In genomic region chr15:55224892-55225291, GRCh38 we compare ENCODE assay signal across 14 cellular contexts. TPM values are rescaled to one million over a fixed set of nuclear protein-coding genes. Genes with fewer than 3 reads are reported as not detected.
DNase-seq lines count a peak whose midpoint lies in the region; ATAC-seq, FAIRE-seq and TF ChIP-seq lines count a peak whose summit lies in the region.
"Had no signal": no experiment of that assay in that cellular context is flagged by ENCODE, and none has a peak within 500 bp of the region (broad histone marks: within the 10 kb centered on the region; RNA-seq: fewer than 3 reads in every experiment).

No MANE protein-coding gene starts in this region.

- H3K27me3 ChIP-seq in CD4-positive, alpha-beta T cell (ENCODE audit: control insufficient read depth, insufficient read depth, low read length) = no peaks in the 10 kb centered on the region

- POLR2A ChIA-PET in CD4-positive, alpha-beta T cell (lab: Charles Lee) = no interaction called here

- no peak overlapping the region for H3K27ac ChIP-seq in CD4-positive, alpha-beta T cell (ENCODE audit: low read depth, low read length)
- H3K27ac ChIP-seq: KMS-11 had no signal

- H3K4me1 Mint-ChIP-seq in CD4-positive, alpha-beta T cell (ENCODE audit: low read depth) = peaks cover 54% of the 10 kb centered on the region

- no peak for FAIRE-seq in RCC 7860 (lab: Jason Lieb, UNC)
- FAIRE-seq: astrocyte had no signal

- peak overlapping the region; percentile 1 for H3K27ac Mint-ChIP-seq in CD4-positive, alpha-beta T cell

- H3K4me3 Mint-ChIP-seq in CD4-positive, alpha-beta T cell = no peak overlapping the region

- no peaks in the 10 kb centered on the region for H3K9me3 Mint-ChIP-seq in CD4-positive, alpha-beta T cell

- H3K36me3 Mint-ChIP-seq in CD4-positive, alpha-beta T cell (ENCODE audit: low read depth) = peaks cover 18% of the 10 kb centered on the region

- no peaks in the 10 kb centered on the region for H3K27me3 Mint-ChIP-seq in CD4-positive, alpha-beta T cell

- no peaks in the 10 kb centered on the region for H3K9me3 ChIP-seq in CD4-positive, alpha-beta T cell (ENCODE audit: control insufficient read depth, low read length)

- intact Hi-C loops in CD4-positive, alpha-beta T cell (cut with DNase I, micrococcal nuclease) = no loop called here

- DNase-seq in CD4-positive, alpha-beta T cell = no peak
- DNase-seq in RCC 7860 (ENCODE audit: low spot score) = peak; percentile 45
- DNase-seq in glomerular visceral epithelial cell (ENCODE audit: extremely low spot score) = peak; percentile 78
- DNase-seq in DMS114 treated with DMSO at 0.1 percent for 48 hours (lab: John Stamatoyannopoulos, UW; ENCODE audit: unreplicated experiment) = no peak
- no peak for DNase-seq in NCI-H446 (lab: John Stamatoyannopoulos, UW)
- no peak for DNase-seq in NCI-H1105 treated with DMSO at 0.1 percent for 48 hours (lab: John Stamatoyannopoulos, UW)
- DNase-seq: activated CD4-positive, CD25-positive, alpha-beta regulatory T cell; C1 segment of cervical spinal cord; right cardiac atrium had no signal

- CTCF ChIA-PET in CD4-positive, alpha-beta T cell (lab: Charles Lee) = no interaction called here

- peak; percentile 91 for ATAC-seq in CD4-positive, alpha-beta T cell (ENCODE audit: poor library complexity)
- ATAC-seq in GM21529 (IDR thresholded peaks at IDR 0.05; ENCODE audit: unreplicated experiment) (peak; percentile 28), esophagus mucosa (no peak)
- ATAC-seq: HCT116, right cardiac atrium had no signal

- no peak for TF ChIP-seq CTCF in CD4-positive, alpha-beta T cell (IDR thresholded peaks at IDR 0.05)

RNA-seq across cellular contexts. Expression of gene RSL24D1, which starts 28.2 kb away (rescaled TPM):
- 100 to 1,000 TPM; 163 to 164 TPM for total RNA-seq in CD4-positive, alpha-beta T cell
- total RNA-seq in esophagus mucosa = 47.7 TPM

Comparison
In these comparisons a context has a peak if more than half of its experiments do, and no peak if none do; other contexts are left out.
1. DNase-seq: peak in RCC 7860 (single experiment) and glomerular visceral epithelial cell (single experiment); none in CD4-positive, alpha-beta T cell (0 of 10), DMS114 treated with DMSO at 0.1 percent for 48 hours (single experiment), NCI-H446 (0 of 2) and NCI-H1105 treated with DMSO at 0.1 percent for 48 hours (single experiment).